19 cellular contexts compared by ENCODE assay signal in genomic region chr9:130423272-130423671, GRCh38. TPM values are rescaled to one million over a fixed set of nuclear protein-coding genes. Genes with fewer than 3 reads are reported as not detected.
DNase-seq lines count a peak whose midpoint lies in the region; ATAC-seq and TF ChIP-seq lines count a peak whose summit lies in the region.
"Had no signal": no experiment of that assay in that cellular context is flagged by ENCODE, and none has a peak within 500 bp of the region (broad histone marks: within the 10 kb centered on the region; RNA-seq: fewer than 3 reads in every experiment).

No MANE protein-coding gene starts in this region.

- ATAC-seq in IMR-90 (ENCODE audit: low read depth) (no peak), right cardiac atrium (peak in 1 of 2 donors; percentile 42), GM18517 (IDR thresholded peaks at IDR 0.05; ENCODE audit: unreplicated experiment) (no peak)
- ATAC-seq in stimulated activated memory B cell treated with anti-CD40 and anti-IgM and Interleukin-4, amounts not matched to agents 10 μg/mL and 1 μg/mL and 100 μg/mL, for 72 hours: peak; percentile 67
- ATAC-seq: WTC11 had no signal

- H3K27me3 ChIP-seq in IMR-90 (ENCODE audit: control insufficient read depth, insufficient read depth, low read length) (peaks cover 6% of the 10 kb centered on the region), right cardiac atrium (ENCODE audit: control insufficient read depth, insufficient read depth) (no peaks in the 10 kb centered on the region), uterus (no peaks in the 10 kb centered on the region)
- H3K27me3 ChIP-seq: adrenal gland had no signal

- no peaks in the 10 kb centered on the region for H3K9me1 ChIP-seq in IMR-90 (ENCODE audit: insufficient read depth, low read length)

- H3K9ac ChIP-seq in IMR-90 (ENCODE audit: low read depth, low read length): no peak overlapping the region

- no peak overlapping the region for H3K4ac ChIP-seq in IMR-90 (ENCODE audit: low read depth, low read length)

- H3K4me3 ChIP-seq in IMR-90 (ENCODE audit: insufficient read depth, low read depth, low read length): no peak overlapping the region
- no peak overlapping the region for H3K4me3 ChIP-seq in astrocyte of the spinal cord (ENCODE audit: low read depth, low read length)
- no peak overlapping the region for H3K4me3 ChIP-seq in right cardiac atrium (ENCODE audit: low read length)
- H3K4me3 ChIP-seq in uterus: no peak overlapping the region
- H3K4me3 ChIP-seq: adrenal gland, skin epidermis, tibial artery had no signal

- H4K5ac ChIP-seq in IMR-90 (ENCODE audit: low read depth, low read length): no peak overlapping the region

- H3K23ac ChIP-seq in IMR-90 (ENCODE audit: low read depth, low read length): no peak overlapping the region

- no peak overlapping the region for H4K91ac ChIP-seq in IMR-90 (ENCODE audit: insufficient read depth, low read depth, low read length)

- no peaks in the 10 kb centered on the region for H3K79me1 ChIP-seq in IMR-90 (ENCODE audit: low read depth in 1 of 2, low read length in 2 of 2)

- no peak overlapping the region for H2BK5ac ChIP-seq in IMR-90 (ENCODE audit: low read depth, low read length, poor library complexity, severe bottlenecking)

- H3K27me3 Mint-ChIP-seq in stimulated activated memory B cell treated with anti-CD40 and anti-IgM and Interleukin-4, amounts not matched to agents 10 μg/mL and 1 μg/mL and 100 μg/mL, for 72 hours: peaks cover 72% of the 10 kb centered on the region

- H2AK5ac ChIP-seq in IMR-90 (ENCODE audit: low read depth, low read length): no peak overlapping the region; the same call in 1 of the 2 replicates

- H3K36me3 Mint-ChIP-seq in stimulated activated memory B cell treated with anti-CD40 and anti-IgM and Interleukin-4, amounts not matched to agents 10 μg/mL and 1 μg/mL and 100 μg/mL, for 72 hours: no peaks in the 10 kb centered on the region

- H3K18ac ChIP-seq in IMR-90 (ENCODE audit: low read depth, low read length): no peak overlapping the region

- no peaks in the 10 kb centered on the region for H3K9me3 ChIP-seq in IMR-90 (ENCODE audit: control insufficient read depth, insufficient read depth, low read length)
- H3K9me3 ChIP-seq in right cardiac atrium (ENCODE audit: control insufficient read depth, low read length): no peaks in the 10 kb centered on the region
- H3K9me3 ChIP-seq in uterus: no peaks in the 10 kb centered on the region
- H3K9me3 ChIP-seq: adrenal gland, tibial artery had no signal

- H3K27ac ChIP-seq in IMR-90 (ENCODE audit: insufficient read depth, low read length): no peak overlapping the region
- H3K27ac ChIP-seq in right cardiac atrium (ENCODE audit: low read length): no peak overlapping the region
- H3K27ac ChIP-seq in uterus: no peak overlapping the region
- H3K27ac ChIP-seq: adrenal gland, skin epidermis, tibial artery had no signal

- H4K8ac ChIP-seq in IMR-90 (ENCODE audit: low read depth in 2 of 2, low read length in 2 of 2): no peak overlapping the region

- CTCF ChIA-PET in IMR-90 (lab: Yijun Ruan, JAX): no interaction called here

- H3K4me1 ChIP-seq in IMR-90 (ENCODE audit: control insufficient read depth, insufficient read depth, low read length) (peaks cover 15% of the 10 kb centered on the region), right cardiac atrium (ENCODE audit: control insufficient read depth, insufficient read depth, low read length) (no peaks in the 10 kb centered on the region), uterus (no peaks in the 10 kb centered on the region)
- H3K4me1 ChIP-seq: adrenal gland had no signal

- in situ Hi-C loops in IMR-90 (cut with MboI; ENCODE audit: low sequenced_read_pairs) (no loop called here), astrocyte of the spinal cord (cut with HindIII; ENCODE audit: low sequenced_read_pairs) (no loop called here)

- peaks cover 7% of the 10 kb centered on the region for H3K4me1 Mint-ChIP-seq in stimulated activated memory B cell treated with anti-CD40 and anti-IgM and Interleukin-4, amounts not matched to agents 10 μg/mL and 1 μg/mL and 100 μg/mL, for 72 hours
- H3K4me1 Mint-ChIP-seq: B cell; central memory CD8-positive, alpha-beta T cell had no signal

- no TSS peak for BruUV-seq in IMR-90 (replicated peaks; lab: Mats Ljungman, UMichigan)

- no peak overlapping the region for H3K27ac Mint-ChIP-seq in stimulated activated memory B cell treated with anti-CD40 and anti-IgM and Interleukin-4, amounts not matched to agents 10 μg/mL and 1 μg/mL and 100 μg/mL, for 72 hours
- H3K27ac Mint-ChIP-seq: B cell, HFFc6 had no signal

- H2BK15ac ChIP-seq in IMR-90 (ENCODE audit: low read depth, low read length): no peak overlapping the region

- H2AFZ ChIP-seq in IMR-90 (replicated peaks; ENCODE audit: low read length, poor library complexity): peak overlapping the region; percentile 41

- TF ChIP-seq CTCF in IMR-90 (conservative IDR thresholded peaks at IDR 0.05; ENCODE audit: low read depth, low read length) (no peak), astrocyte of the spinal cord (IDR thresholded peaks at IDR 0.05; ENCODE audit: low read depth, low read length) (no peak), uterus (IDR thresholded peaks at IDR 0.05) (no peak)

- H2BK20ac ChIP-seq in IMR-90 (ENCODE audit: low read depth, low read length): no peak overlapping the region

- no peak overlapping the region for H3K4me3 Mint-ChIP-seq in stimulated activated memory B cell treated with anti-CD40 and anti-IgM and Interleukin-4, amounts not matched to agents 10 μg/mL and 1 μg/mL and 100 μg/mL, for 72 hours
- H3K4me3 Mint-ChIP-seq: B cell; central memory CD8-positive, alpha-beta T cell; HFFc6; WTC11 had no signal

- no peak for DNase-seq in IMR-90
- DNase-seq in astrocyte of the spinal cord (ENCODE audit: low read depth, low spot score): peak; percentile 6
- DNase-seq in right cardiac atrium: peak in 2 of 3 donors; percentile 75 to 76
- DNase-seq in AG20443 (ENCODE audit: low spot score): no peak
- no peak for DNase-seq in uterus
- DNase-seq: adrenal gland; DMS153; HFFc6; Kasumi-1; NCI-H1105 treated with DMSO at 0.1 percent for 48 hours; stimulated activated CD4-positive, alpha-beta T cell treated with anti-CD3 and anti-CD28 coated beads, Interleukin-4, amount 100 ng/mL, for 4 hours; stimulated activated CD8-positive, alpha-beta memory T cell treated with anti-CD3 and anti-CD28 coated beads, Interleukin-4, amount 100 ng/mL, for 48 hours; tibial artery had no signal

- intact Hi-C loops in IMR-90 (cut with micrococcal nuclease) (no loop called here), right cardiac atrium (cut with DNase I) (no loop called here), uterus (cut with DNase I; ENCODE audit: low total_unique reads) (no loop called here)

- no peak for TF ChIP-seq RAD21 in IMR-90 (IDR thresholded peaks at IDR 0.05; ENCODE audit: low read length)

- peak overlapping the region; percentile 16 for H2AK9ac ChIP-seq in IMR-90 (replicated peaks; ENCODE audit: low read depth, low read length, poor library complexity)

- H3K56ac ChIP-seq in IMR-90 (ENCODE audit: extremely low read depth, insufficient read depth, low read length): no peak overlapping the region

- no peak overlapping the region for H3K4me2 ChIP-seq in IMR-90 (ENCODE audit: low read depth, low read length)

- no peak overlapping the region for H3K14ac ChIP-seq in IMR-90 (replicated peaks; ENCODE audit: low read depth, low read length)

- TF ChIP-seq POLR2A in IMR-90 (IDR thresholded peaks at IDR 0.05; ENCODE audit: low read depth, low read length): no peak
- TF ChIP-seq POLR2A in uterus (IDR thresholded peaks at IDR 0.05): no peak

- no peaks in the 10 kb centered on the region for H3K36me3 ChIP-seq in IMR-90 (ENCODE audit: control insufficient read depth, insufficient read depth, low read length)
- H3K36me3 ChIP-seq in uterus: no peaks in the 10 kb centered on the region
- H3K36me3 ChIP-seq: adrenal gland, tibial artery had no signal

- no peaks in the 10 kb centered on the region for H3K9me3 Mint-ChIP-seq in stimulated activated memory B cell treated with anti-CD40 and anti-IgM and Interleukin-4, amounts not matched to agents 10 μg/mL and 1 μg/mL and 100 μg/mL, for 72 hours
- H3K9me3 Mint-ChIP-seq: central memory CD8-positive, alpha-beta T cell had no signal

- POLR2A ChIA-PET in IMR-90 (lab: Charles Lee; ENCODE audit: unreplicated experiment): interaction anchor here (0.6 kb wide), 1 partner anchor 26 kb away, joined by 11 read pairs; no protein-coding TSS in a partner anchor

- no peak overlapping the region for H2BK120ac ChIP-seq in IMR-90 (ENCODE audit: low read depth, low read length)

- dilution Hi-C loops in IMR-90 (cut with HindIII; ENCODE audit: low sequenced_read_pairs, unreplicated experiment): no loop called here

- 74% methylated on average over 3 of the region's 8 CpGs; no CpG with 5 or more reads in 1 of the 2 experiments for WGBS in IMR-90 (ENCODE audit: extremely low coverage in 2 of 2, insufficient read length in 1 of 2), 2 experiments
- 36% methylated on average over 8 of the region's 8 CpGs for WGBS in right cardiac atrium

- H4K20me1 ChIP-seq in IMR-90 (ENCODE audit: insufficient read depth, low read length): no peaks in the 10 kb centered on the region

TF ChIP-seq in IMR-90, 13 proteins besides CTCF, POLR2A, EP300 and RAD21:
- TF ChIP-seq MAFK (IDR thresholded peaks at IDR 0.05; ENCODE audit: low read depth, low read length): no peak
- no peak for TF ChIP-seq NFE2L2 (IDR thresholded peaks at IDR 0.05; ENCODE audit: low read depth, low read length)
TF ChIP-seq in IMR-90: peak in this region for 0.

RNA-seq across cellular contexts. Expression of gene ASS1, which starts 21.5 kb away (rescaled TPM):
- 31.1 and 39.6 TPM in 2 replicates for total RNA-seq in IMR-90 (2012; rRNA removed)
- 39.7 and 41.9 TPM in 2 replicates for polyA plus RNA-seq in IMR-90 (2012; rRNA removed)
- 48.3 and 61.6 TPM in 2 replicates for polyA plus RNA-seq in IMR-90 (2012; cell fraction: cytosol; rRNA removed)
- polyA plus RNA-seq in IMR-90 (2012; cell fraction: nucleus; rRNA removed; ENCODE audit: low replicate concordance): 23.9 and 27.2 TPM in 2 replicates
- 10 to 100 TPM; 37.6 to 88.3 (median 52.9) TPM for total RNA-seq in right cardiac atrium
- 77.8 TPM for polyA plus RNA-seq in right cardiac atrium
- 100 to 1,000 TPM in 2 of 4 donors, 10 to 100 TPM in 2; 78.4 to 156 (median 105) TPM for total RNA-seq in uterus

Comparison
In these comparisons a context has a peak if more than half of its experiments do, and no peak if none do; other contexts are left out.
1. DNase-seq: peak in astrocyte of the spinal cord (single experiment) and right cardiac atrium (2 of 3); none in IMR-90 (single experiment), AG20443 (single experiment) and uterus (0 of 2).